Comparison of ENCODE assay signal across 8 cellular contexts in genomic region chr16:24685539-24686432, GRCh38. TPM values are rescaled to one million over a fixed set of nuclear protein-coding genes. Genes with fewer than 3 reads are reported as not detected.
A peak's percentile ranks its signal among the peaks of the same experiment; 100 is the strongest.
DNase-seq lines count a peak whose midpoint lies in the region; ATAC-seq and TF ChIP-seq lines count a peak whose summit lies in the region.

No MANE protein-coding gene starts in this region.

- peak overlapping the region; percentile 48; the same call in 1 of the 2 replicates for H2AFZ ChIP-seq in PC-3 (ENCODE audit: low read length)
- H2AFZ ChIP-seq in neural progenitor cell (replicated peaks), result peak overlapping the region; percentile 22

- H3K27ac Mint-ChIP-seq in Calu3 (ENCODE audit: unreplicated experiment), result peak overlapping the region; percentile 80
- H3K27ac Mint-ChIP-seq in neural progenitor cell, result peak overlapping the region; percentile 97

- peaks cover 12% of the 10 kb centered on the region for H3K36me3 Mint-ChIP-seq in Calu3 (ENCODE audit: insufficient read depth, unreplicated experiment)
- no peaks in the 10 kb centered on the region for H3K36me3 Mint-ChIP-seq in neural progenitor cell

- peak; percentile 49; the same call in 1 of the 2 replicates for ATAC-seq in PC-3
- no peak for ATAC-seq in GM21381 (IDR thresholded peaks at IDR 0.05; ENCODE audit: unreplicated experiment)

- POLR2A ChIA-PET in PC-3 (lab: Charles Lee; ENCODE audit: unreplicated experiment), result no interaction called here

- H3K9me3 Mint-ChIP-seq in Calu3 (ENCODE audit: low read depth, unreplicated experiment), result no peaks in the 10 kb centered on the region
- no peaks in the 10 kb centered on the region for H3K9me3 Mint-ChIP-seq in neural progenitor cell

- no peaks in the 10 kb centered on the region for H4K20me1 ChIP-seq in PC-3 (ENCODE audit: low read length)
- H4K20me1 ChIP-seq in neural progenitor cell (ENCODE audit: low read depth), result no peaks in the 10 kb centered on the region

- DNase-seq in Calu3 (peak; percentile 67), PC-3 (peak; percentile 17), fibroblast of peridontal ligament (ENCODE audit: extremely low read depth) (peak; percentile 76), neural progenitor cell (ENCODE audit: low spot score) (peak; percentile 48), Kasumi-1 (lab: John Stamatoyannopoulos, UW) (no peak), NCI-H1930 (lab: John Stamatoyannopoulos, UW) (no peak)
- DNase-seq in effector CD8-positive, alpha-beta T cell (lab: John Stamatoyannopoulos, UW), result no peak

- H3K4me2 ChIP-seq in PC-3 (ENCODE audit: low read length) (no peak overlapping the region; the same call in 1 of the 2 replicates), neural progenitor cell (peak overlapping the region; percentile 45)

- CTCF ChIA-PET in Calu3 (lab: Charles Lee), result no interaction called here
- CTCF ChIA-PET in PC-3 (lab: Charles Lee), result no interaction called here

- no peak for TF ChIP-seq CTCF in Calu3 (IDR thresholded peaks at IDR 0.05; ENCODE audit: unreplicated experiment)
- TF ChIP-seq CTCF in PC-3 (conservative IDR thresholded peaks at IDR 0.05; ENCODE audit: low read depth, low read length), result no peak
- TF ChIP-seq CTCF in neural progenitor cell (IDR thresholded peaks at IDR 0.05), result no peak

- no TSS peak for BruUV-seq in Calu3 (replicated peaks; lab: Mats Ljungman, UMichigan)
- BruUV-seq in PC-3 (replicated peaks; lab: Mats Ljungman, UMichigan), result no TSS peak

- H3K27me3 ChIP-seq in PC-3 (ENCODE audit: low read length) (no peaks in the 10 kb centered on the region), neural progenitor cell (no peaks in the 10 kb centered on the region)

- no peak overlapping the region for H3K4me3 Mint-ChIP-seq in Calu3 (ENCODE audit: low read depth, unreplicated experiment)
- H3K4me3 Mint-ChIP-seq in neural progenitor cell, result peak overlapping the region; percentile 33

- H3F3A ChIP-seq in PC-3 (ENCODE audit: low read length, unreplicated experiment), result no peaks in the 10 kb centered on the region
- peaks cover 36% of the 10 kb centered on the region for H3F3A ChIP-seq in neural progenitor cell (ENCODE audit: low read depth)

- H3K36me3 ChIP-seq in PC-3 (ENCODE audit: low read depth, low read length) (no peaks in the 10 kb centered on the region), neural progenitor cell (no peaks in the 10 kb centered on the region)

- H3K9ac ChIP-seq in PC-3 (ENCODE audit: low read length), result no peak overlapping the region
- no peak overlapping the region for H3K9ac ChIP-seq in neural progenitor cell

- H3K4me3 ChIP-seq in PC-3 (ENCODE audit: low read length), result no peak overlapping the region
- H3K4me3 ChIP-seq in neural progenitor cell, result no peak overlapping the region

- H3K79me2 ChIP-seq in PC-3 (ENCODE audit: low read length) (no peaks in the 10 kb centered on the region), neural progenitor cell (ENCODE audit: low read depth) (no peaks in the 10 kb centered on the region)

- intact Hi-C loops in Calu3 (cut with micrococcal nuclease; ENCODE audit: unreplicated experiment), result no loop called here
- intact Hi-C loops in PC-3 (cut with micrococcal nuclease), result no loop called here

- peaks cover 24% of the 10 kb centered on the region for H3K4me1 Mint-ChIP-seq in Calu3 (ENCODE audit: low read depth, unreplicated experiment)
- peaks cover 25% of the 10 kb centered on the region for H3K4me1 Mint-ChIP-seq in neural progenitor cell

- H3K9me3 ChIP-seq in PC-3 (ENCODE audit: low read length), result no peaks in the 10 kb centered on the region
- H3K9me3 ChIP-seq in neural progenitor cell (ENCODE audit: low read depth), result no peaks in the 10 kb centered on the region

- H3K27me3 Mint-ChIP-seq in Calu3 (ENCODE audit: unreplicated experiment), result no peaks in the 10 kb centered on the region
- peaks cover 11% of the 10 kb centered on the region for H3K27me3 Mint-ChIP-seq in neural progenitor cell (ENCODE audit: insufficient read depth, low read depth)

- H3K4me1 ChIP-seq in PC-3 (ENCODE audit: insufficient read depth, low read length) (peaks cover 11% of the 10 kb centered on the region), neural progenitor cell (peaks cover 9% of the 10 kb centered on the region)

- H3K27ac ChIP-seq in PC-3 (ENCODE audit: low read length) (no peak overlapping the region), neural progenitor cell (peak overlapping the region; percentile 40)

- H3K9me2 ChIP-seq in PC-3 (replicated peaks; ENCODE audit: low read length), result no peaks in the 10 kb centered on the region

RNA-seq across cellular contexts. Expression of gene TNRC6A, which starts 43.7 kb away (rescaled TPM):
- total RNA-seq in Calu3 (2022) (58.4 and 60.1 TPM in 2 replicates), PC-3 (2014; rRNA removed) (16.2 and 20.3 TPM in 2 replicates), neural progenitor cell (ENCODE audit: low replicate concordance) (55.7 and 57.1 TPM in 2 replicates)

Comparison
In these comparisons a context has a peak if more than half of its experiments do, and no peak if none do; other contexts are left out.
1. DNase-seq: peak in Calu3 (single experiment), PC-3 (single experiment), fibroblast of peridontal ligament (single experiment) and neural progenitor cell (single experiment); none in effector CD8-positive, alpha-beta T cell (single experiment), Kasumi-1 (0 of 2) and NCI-H1930 (0 of 2).